ENCODE assay signal across 7 cellular contexts in the genomic region with DNA sequence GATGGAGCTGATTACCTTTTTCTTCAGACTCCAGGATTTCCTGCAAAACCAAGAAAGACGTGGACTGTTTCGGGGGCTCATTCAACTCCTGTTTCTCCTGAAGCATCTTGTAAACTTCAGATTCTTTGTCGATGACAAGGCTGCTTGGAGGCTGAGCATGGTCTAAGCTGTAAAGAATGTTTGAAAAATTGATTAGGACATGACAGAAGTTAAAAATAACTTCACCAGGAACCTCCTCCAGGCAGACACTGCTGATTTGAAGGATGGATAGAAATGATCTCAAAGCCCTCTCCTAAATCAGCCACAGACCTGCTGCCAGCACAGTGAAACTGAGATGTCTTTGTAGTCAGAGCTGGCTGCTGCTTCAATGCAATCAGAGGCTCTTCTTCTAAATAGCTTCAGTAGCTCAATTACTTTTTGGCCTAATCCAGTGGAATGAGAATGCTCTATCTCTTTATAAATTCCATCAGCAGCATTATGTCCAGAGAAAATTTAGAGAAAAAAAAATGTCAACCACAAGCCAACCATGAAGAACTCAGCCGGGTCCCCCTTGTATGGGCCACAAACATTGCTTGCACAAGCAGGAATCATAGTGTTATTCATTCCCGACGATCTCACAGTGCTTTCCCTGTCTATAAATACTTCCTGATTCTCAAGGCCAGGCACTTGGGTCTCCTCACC. TPM values are rescaled to one million over a fixed set of nuclear protein-coding genes. Genes with fewer than 3 reads are reported as not detected.
DNase-seq lines count a peak whose midpoint lies in the region; ATAC-seq, FAIRE-seq and TF ChIP-seq lines count a peak whose summit lies in the region.

No MANE protein-coding gene starts in this region.

- WGBS in body of pancreas, 2 donors, result 53 to 56% methylated on average over 6 of the region's 6 CpGs
- 68% methylated on average over 6 of the region's 6 CpGs for WGBS in liver
- WGBS in upper lobe of left lung, 2 donors, result 47 to 54% methylated on average over 6 of the region's 6 CpGs

- no peak for FAIRE-seq in GM12891 (lab: Jason Lieb, UNC)

- H3K4me1 Mint-ChIP-seq in glutamatergic neuron (ENCODE audit: low read depth, unreplicated experiment), result no peaks in the 10 kb centered on the region

- no peak overlapping the region for H3K4me3 Mint-ChIP-seq in glutamatergic neuron (ENCODE audit: unreplicated experiment)

- TF ChIP-seq CTCF in body of pancreas (IDR thresholded peaks at IDR 0.05), result no peak
- TF ChIP-seq CTCF in liver (IDR thresholded peaks at IDR 0.05; ENCODE audit: low read depth, low read length, missing input control), result no peak
- no peak for TF ChIP-seq CTCF in upper lobe of left lung (IDR thresholded peaks at IDR 0.05)
- no peak for TF ChIP-seq CTCF in glutamatergic neuron (IDR thresholded peaks at IDR 0.05; ENCODE audit: partially characterized antibody, unreplicated experiment)

- no peak for DNase-seq in body of pancreas
- no peak for DNase-seq in upper lobe of left lung
- DNase-seq in GM12891 (ENCODE audit: insufficient read length, low spot score), result no peak
- no peak for DNase-seq in glutamatergic neuron

- TF ChIP-seq RAD21 in liver (IDR thresholded peaks at IDR 0.05), result no peak

- H3K9ac ChIP-seq in HUES6 (ENCODE audit: low read length), result peak overlapping the region; percentile 6
- H3K9ac ChIP-seq in liver (ENCODE audit: low read depth in 1 of 2, low read length in 2 of 2), result no peak overlapping the region

- H3K4me1 ChIP-seq in HUES6 (ENCODE audit: control insufficient read depth, insufficient read depth, low read length) (peaks cover 27% of the 10 kb centered on the region), body of pancreas (peaks cover 17% of the 10 kb centered on the region), liver (ENCODE audit: control insufficient read depth in 4 of 4, insufficient read depth in 4 of 4, low read length in 3 of 4) (peaks cover 0 to 3% (median 0%) of the 10 kb centered on the region in 4 donors), upper lobe of left lung (peaks cover 12 to 36% (median 28%) of the 10 kb centered on the region in 4 donors)

- H3K27me3 ChIP-seq in HUES6 (ENCODE audit: control insufficient read depth, insufficient read depth, low read length) (no peaks in the 10 kb centered on the region), body of pancreas (no peaks in the 10 kb centered on the region), liver (ENCODE audit: control insufficient read depth in 4 of 4, insufficient read depth in 4 of 4, low read length in 3 of 4) (no peaks in the 10 kb centered on the region), upper lobe of left lung (no peaks in the 10 kb centered on the region)

- H3K36me3 Mint-ChIP-seq in glutamatergic neuron (ENCODE audit: unreplicated experiment), result no peaks in the 10 kb centered on the region

- TF ChIP-seq POLR2A in body of pancreas (IDR thresholded peaks at IDR 0.05), result no peak
- no peak for TF ChIP-seq POLR2A in upper lobe of left lung (IDR thresholded peaks at IDR 0.05)
- no peak for TF ChIP-seq POLR2A in GM12891 (IDR thresholded peaks at IDR 0.05; ENCODE audit: low read depth, low read length)

- H3K36me3 ChIP-seq in HUES6 (ENCODE audit: control insufficient read depth, insufficient read depth, low read length), result peaks cover 76% of the 10 kb centered on the region
- H3K36me3 ChIP-seq in body of pancreas (replicated peaks in 1 of 2; ENCODE audit: insufficient read depth in 1 of 2, low read depth in 2 of 2), result peaks cover 0 to 10% of the 10 kb centered on the region in 2 donors
- peaks cover 4 to 19% (median 16%) of the 10 kb centered on the region in 4 donors for H3K36me3 ChIP-seq in liver (ENCODE audit: control insufficient read depth in 4 of 4, insufficient read depth in 3 of 4, low read depth in 1 of 4, low read length in 3 of 4)
- peaks cover 0 to 91% (median 38%) of the 10 kb centered on the region in 4 donors for H3K36me3 ChIP-seq in upper lobe of left lung

- H3K9me3 ChIP-seq in HUES6 (ENCODE audit: control insufficient read depth, insufficient read depth, low read depth, low read length) (no peaks in the 10 kb centered on the region), body of pancreas (no peaks in the 10 kb centered on the region), liver (ENCODE audit: control insufficient read depth in 4 of 4, low read length in 3 of 4) (no peaks in the 10 kb centered on the region), upper lobe of left lung (no peaks in the 10 kb centered on the region)

- ATAC-seq in body of pancreas (peak; percentile 22), upper lobe of left lung (ENCODE audit: low FRiP score in 2 of 2) (peak in 1 of 2 donors; percentile 63), HG03460 (IDR thresholded peaks at IDR 0.05; ENCODE audit: unreplicated experiment) (no peak)

- H3K27me3 Mint-ChIP-seq in glutamatergic neuron (ENCODE audit: unreplicated experiment), result no peaks in the 10 kb centered on the region

- H3K27ac ChIP-seq in HUES6 (ENCODE audit: low read depth, low read length) (no peak overlapping the region), body of pancreas (peak overlapping the region in 2 of 4 donors; percentile 15 to 41), liver (ENCODE audit: low read depth in 1 of 2, low read length in 2 of 2) (peak overlapping the region; percentile 4 to 36), upper lobe of left lung (peak overlapping the region; percentile 55 to 82 (median 72))

- intact Hi-C loops in body of pancreas (cut with DNase I), result loop anchor here (10.0 kb wide), 2 partner anchors 63 to 113 kb away; no protein-coding TSS in a partner anchor

- H3K27ac Mint-ChIP-seq in glutamatergic neuron (ENCODE audit: unreplicated experiment), result no peak overlapping the region

- H3K4me3 ChIP-seq in HUES6 (ENCODE audit: low read depth, low read length) (no peak overlapping the region), body of pancreas (no peak overlapping the region), liver (ENCODE audit: low read depth in 1 of 3, low read length in 3 of 3) (no peak overlapping the region), upper lobe of left lung (no peak overlapping the region)

- H3K9me3 Mint-ChIP-seq in glutamatergic neuron (ENCODE audit: unreplicated experiment), result no peaks in the 10 kb centered on the region

- TF ChIP-seq EP300 in upper lobe of left lung (IDR thresholded peaks at IDR 0.05), result no peak

TF ChIP-seq in liver, 16 proteins besides CTCF, POLR2A, EP300 and RAD21:
- TF ChIP-seq JUND (IDR thresholded peaks at IDR 0.05) (peak in 1 of 2 donors; percentile 9), EGR1 (IDR thresholded peaks at IDR 0.05; ENCODE audit: low read depth in 2 of 2) (no peak)

TF ChIP-seq in GM12891, 5 proteins besides CTCF, POLR2A, EP300 and RAD21:
- TF ChIP-seq PAX5 (IDR thresholded peaks at IDR 0.05; ENCODE audit: insufficient read depth, low read length, severe bottlenecking) (no peak), SPI1 (IDR thresholded peaks at IDR 0.05; ENCODE audit: low read depth, low read length) (no peak), TAF1 (IDR thresholded peaks at IDR 0.05; ENCODE audit: low read depth, low read length) (no peak), POLR2AphosphoS5 (IDR thresholded peaks at IDR 0.05; ENCODE audit: low read depth, low read length) (no peak), POU2F2 (IDR thresholded peaks at IDR 0.05; ENCODE audit: low read depth, low read length) (no peak)

RNA-seq across cellular contexts. Expression of a gene that starts 43.5 kb away (rescaled TPM):
- total RNA-seq in body of pancreas (10 to 100 TPM; 41.5 to 66.2 TPM), liver (10 to 100 TPM; 16.8 to 22.3 TPM), upper lobe of left lung (100 to 1,000 TPM in 5 of 6 donors, 10 to 100 TPM in 1; 78.6 to 239 (median 178) TPM), glutamatergic neuron (ENCODE audit: unreplicated experiment) (6.4 TPM)
- 10 to 100 TPM; 66.7 to 73.4 TPM for polyA plus RNA-seq in liver
- polyA plus RNA-seq in GM12891 (2012; ENCODE audit: low read depth, missing spikeins), result 569 TPM

RNA-seq across cellular contexts. Expression of a gene that starts 53.3 kb away (rescaled TPM):
- 1 to 10 TPM in 1 of 2 donors, under 1 TPM in 1; 0.52 to 9.6 TPM for total RNA-seq in body of pancreas
- not detected for total RNA-seq in liver
- polyA plus RNA-seq in liver, result not detected
- total RNA-seq in upper lobe of left lung, result not detected
- polyA plus RNA-seq in GM12891 (2012; ENCODE audit: low read depth, missing spikeins), result not detected
- total RNA-seq in glutamatergic neuron (ENCODE audit: unreplicated experiment), result not detected
